In genomic region chr19:9309139-9309973, GRCh38 we compare ENCODE assay signal across 8 cellular contexts. TPM values are rescaled to one million over a fixed set of nuclear protein-coding genes. Genes with fewer than 3 reads are reported as not detected.
DNase-seq lines count a peak whose midpoint lies in the region; ATAC-seq, FAIRE-seq and TF ChIP-seq lines count a peak whose summit lies in the region.

Gene ZNF699, minus strand, starts transcription at chr19:9309838. Its CDS starts 4,719 bp downstream, at chr19:9305119.

- no peaks in the 10 kb centered on the region for H3K27me3 ChIP-seq in ACC112 (ENCODE audit: insufficient read depth, low read length)
- H3K27me3 ChIP-seq in bronchial epithelial cell (ENCODE audit: control insufficient read depth, insufficient read depth, low read length), result no peaks in the 10 kb centered on the region

- H3K4me1 Mint-ChIP-seq in immature natural killer cell, result peaks cover 36 to 47% of the 10 kb centered on the region in 2 donors

- H2AFZ ChIP-seq in ACC112 (ENCODE audit: low read length, unreplicated experiment), result peak within 1 kb of the TSS; percentile 100

- FAIRE-seq in bronchial epithelial cell (lab: Jason Lieb, UNC), result no peak

- H3K4me3 ChIP-seq in ACC112 (ENCODE audit: low read depth, low read length) (peak within 1 kb of the TSS; percentile 100), WI38 (ENCODE audit: low read depth, low read length) (peak within 1 kb of the TSS; percentile 95), bronchial epithelial cell (ENCODE audit: low read depth, low read length) (peak within 1 kb of the TSS; percentile 53)

- peaks cover 6 to 19% (median 17%) of the 10 kb centered on the region in 3 donors for H3K27me3 Mint-ChIP-seq in immature natural killer cell (ENCODE audit: low read depth in 3 of 3)

- peaks cover 10% of the 10 kb centered on the region for H3K79me2 ChIP-seq in ACC112 (ENCODE audit: control insufficient read depth, insufficient read depth, low read length, unreplicated experiment)

- peak within 1 kb of the TSS; percentile 91 to 96 (median 94) for H3K4me3 Mint-ChIP-seq in immature natural killer cell

- peaks cover 7 to 9% (median 8%) of the 10 kb centered on the region in 3 donors for H3K36me3 Mint-ChIP-seq in immature natural killer cell

- peak within 1 kb of the TSS; percentile 94 to 97 (median 96) for H3K27ac Mint-ChIP-seq in immature natural killer cell

- H3K36me3 ChIP-seq in ACC112 (ENCODE audit: insufficient read depth, low read length) (0 out of 2 replicates have a peak, but pooled peaks cover under 1% of the 10 kb centered on the region), bronchial epithelial cell (ENCODE audit: control insufficient read depth, insufficient read depth, low read length) (no peaks in the 10 kb centered on the region)

- DNase-seq in NCI-H2171 treated with DMSO at 0.1 percent for 48 hours (lab: John Stamatoyannopoulos, UW), result peak; percentile 98
- peak; percentile 93 for DNase-seq in bronchial epithelial cell (ENCODE audit: low read depth)
- peak; percentile 98 for DNase-seq in immature natural killer cell
- peak; percentile 94 for DNase-seq in smooth muscle cell of the brain vasculature (ENCODE audit: low read depth, low spot score)

- peak within 1 kb of the TSS; percentile 74 for H3K27ac ChIP-seq in ACC112 (ENCODE audit: low read depth, low read length)

- no peaks in the 10 kb centered on the region for H3K4me1 ChIP-seq in ACC112 (ENCODE audit: control insufficient read depth, insufficient read depth, low read length, unreplicated experiment)

- H3K9me3 Mint-ChIP-seq in immature natural killer cell, result peaks cover 0 to 4% (median 0%) of the 10 kb centered on the region in 6 donors

- peak; percentile 87 for ATAC-seq in GM18870 (IDR thresholded peaks at IDR 0.05; ENCODE audit: unreplicated experiment)
- ATAC-seq in HG03108 (IDR thresholded peaks at IDR 0.05; ENCODE audit: unreplicated experiment), result peak; percentile 91

- no peak for TF ChIP-seq CTCF in WI38 (IDR thresholded peaks at IDR 0.05; ENCODE audit: low read depth, low read length)
- no peak for TF ChIP-seq CTCF in bronchial epithelial cell (IDR thresholded peaks at IDR 0.05; ENCODE audit: insufficient read depth, low read length, severe bottlenecking)

RNA-seq across cellular contexts. Expression of gene ZNF699, which starts in this region (rescaled TPM):
- total RNA-seq in bronchial epithelial cell, result 8.8 and 11.6 TPM in 2 replicates
- 10 to 100 TPM in 2 of 3 donors, 1 to 10 TPM in 1; 8.1 to 11.0 (median 10.9) TPM for polyA plus RNA-seq in immature natural killer cell

Comparison
In these comparisons a context has a peak if more than half of its experiments do, and no peak if none do; other contexts are left out.
1. Peak in every context shown above with its lines: DNase-seq, ATAC-seq, H3K4me3 ChIP-seq and H3K27ac ChIP-seq.